ENCODE assay signal across 8 cellular contexts in genomic region chr12:57240069-57240921, GRCh38. TPM values are rescaled to one million over a fixed set of nuclear protein-coding genes. Genes with fewer than 3 reads are reported as not detected.
DNase-seq lines count a peak whose midpoint lies in the region; ATAC-seq and TF ChIP-seq lines count a peak whose summit lies in the region.

No MANE protein-coding gene starts in this region.

- H3K9me3 ChIP-seq in BE2C (no peaks in the 10 kb centered on the region), HAP-1 (no peaks in the 10 kb centered on the region)
- no peaks in the 10 kb centered on the region for H3K9me3 ChIP-seq in naive thymus-derived CD4-positive, alpha-beta T cell (ENCODE audit: control insufficient read depth in 2 of 3, low read length in 3 of 3)

- peaks cover 52% of the 10 kb centered on the region for H3K27me3 Mint-ChIP-seq in activated CD8-positive, alpha-beta memory T cell treated with anti-CD3 and anti-CD28 coated beads, Interleukin-2, amount 10 ng/mL, durations not matched to agents 7 days and 5 days
- H3K27me3 Mint-ChIP-seq in naive thymus-derived CD4-positive, alpha-beta T cell: peaks cover 50 to 76% (median 61%) of the 10 kb centered on the region in 5 donors

- ATAC-seq in activated CD8-positive, alpha-beta memory T cell treated with anti-CD3 and anti-CD28 coated beads, Interleukin-2, amount 10 ng/mL, durations not matched to agents 7 days and 5 days: peak; percentile 39
- ATAC-seq in naive thymus-derived CD4-positive, alpha-beta T cell: peak; percentile 72
- ATAC-seq in HG03520 (IDR thresholded peaks at IDR 0.05; ENCODE audit: unreplicated experiment): no peak

- DNase-seq in BE2C (peak; percentile 59), HAP-1 (ENCODE audit: low spot score in 2 of 2) (peak; percentile 56 to 75), NCI-H69 (lab: John Stamatoyannopoulos, UW) (peak; percentile 94), epithelial cell of prostate (ENCODE audit: low read depth, low spot score) (no peak), substantia nigra (lab: John Stamatoyannopoulos, UW) (peak in 15 of 49 donors; percentile 20 to 87 (median 40))
- DNase-seq in activated CD8-positive, alpha-beta memory T cell treated with anti-CD3 and anti-CD28 coated beads, Interleukin-2, amount 10 ng/mL, durations not matched to agents 7 days and 5 days: peak; percentile 77
- peak; percentile 58 to 82 (median 75) for DNase-seq in naive thymus-derived CD4-positive, alpha-beta T cell

- H3K4me1 Mint-ChIP-seq in activated CD8-positive, alpha-beta memory T cell treated with anti-CD3 and anti-CD28 coated beads, Interleukin-2, amount 10 ng/mL, durations not matched to agents 7 days and 5 days: peaks cover 49% of the 10 kb centered on the region
- peaks cover 54 to 79% (median 62%) of the 10 kb centered on the region in 7 donors for H3K4me1 Mint-ChIP-seq in naive thymus-derived CD4-positive, alpha-beta T cell

- H3K27me3 ChIP-seq in BE2C: peaks cover 84% of the 10 kb centered on the region
- no peaks in the 10 kb centered on the region for H3K27me3 ChIP-seq in HAP-1 (ENCODE audit: low read depth)
- peaks cover 7 to 18% of the 10 kb centered on the region in 2 donors for H3K27me3 ChIP-seq in naive thymus-derived CD4-positive, alpha-beta T cell (ENCODE audit: control insufficient read depth in 2 of 2, insufficient read depth in 2 of 2, low read length in 2 of 2)

- H3K4me1 ChIP-seq in BE2C (peaks cover 26% of the 10 kb centered on the region), HAP-1 (peaks cover 22% of the 10 kb centered on the region)
- H3K4me1 ChIP-seq in naive thymus-derived CD4-positive, alpha-beta T cell (ENCODE audit: control insufficient read depth in 2 of 2, insufficient read depth in 2 of 2, low read length in 2 of 2): peaks cover 45 to 71% of the 10 kb centered on the region in 2 donors

- POLR2A ChIA-PET in naive thymus-derived CD4-positive, alpha-beta T cell (lab: Charles Lee): interaction anchor here (0.6 to 7.7 kb wide), 3 partner anchors 13 to 217 kb away, joined by 3 to 79 read pairs (median 23); partner anchors contain the start of gene SHMT2

- intact Hi-C loops in naive thymus-derived CD4-positive, alpha-beta T cell (cut with micrococcal nuclease): loop anchor here (5.0 to 10.0 kb wide), 6 partner anchors 128 to 385 kb away; partner anchors contain the start of genes NAB2 (in 1 of the 2), NEMP1 (in 1 of the 2), STAT6 (in 1 of the 2) and ZBTB39 (in 1 of the 2)

- peak overlapping the region; percentile 84 for H3K4me3 Mint-ChIP-seq in activated CD8-positive, alpha-beta memory T cell treated with anti-CD3 and anti-CD28 coated beads, Interleukin-2, amount 10 ng/mL, durations not matched to agents 7 days and 5 days
- peak overlapping the region; percentile 87 to 99 (median 95) for H3K4me3 Mint-ChIP-seq in naive thymus-derived CD4-positive, alpha-beta T cell

- H3K27ac Mint-ChIP-seq in activated CD8-positive, alpha-beta memory T cell treated with anti-CD3 and anti-CD28 coated beads, Interleukin-2, amount 10 ng/mL, durations not matched to agents 7 days and 5 days: peak overlapping the region; percentile 79
- peak overlapping the region; percentile 58 to 96 (median 89) for H3K27ac Mint-ChIP-seq in naive thymus-derived CD4-positive, alpha-beta T cell

- H3K27ac ChIP-seq in epithelial cell of prostate: peak overlapping the region; percentile 79
- peak overlapping the region; percentile 63 for H3K27ac ChIP-seq in naive thymus-derived CD4-positive, alpha-beta T cell (ENCODE audit: low read depth, low read length)
- H3K27ac ChIP-seq in substantia nigra (ENCODE audit: low read depth, low read length, poor library complexity, severe bottlenecking): peak overlapping the region; percentile 21

- H3K36me3 Mint-ChIP-seq in activated CD8-positive, alpha-beta memory T cell treated with anti-CD3 and anti-CD28 coated beads, Interleukin-2, amount 10 ng/mL, durations not matched to agents 7 days and 5 days: no peaks in the 10 kb centered on the region
- no peaks in the 10 kb centered on the region for H3K36me3 Mint-ChIP-seq in naive thymus-derived CD4-positive, alpha-beta T cell

- H3K36me3 ChIP-seq in BE2C (no peaks in the 10 kb centered on the region), HAP-1 (replicated peaks) (peaks cover 5% of the 10 kb centered on the region)
- H3K36me3 ChIP-seq in naive thymus-derived CD4-positive, alpha-beta T cell (ENCODE audit: control insufficient read depth in 2 of 3, insufficient read depth in 3 of 3, low read length in 3 of 3): peaks cover 0 to 1% (median 0%) of the 10 kb centered on the region in 3 experiments

- H3K9me3 Mint-ChIP-seq in activated CD8-positive, alpha-beta memory T cell treated with anti-CD3 and anti-CD28 coated beads, Interleukin-2, amount 10 ng/mL, durations not matched to agents 7 days and 5 days (ENCODE audit: low read depth): no peaks in the 10 kb centered on the region
- no peaks in the 10 kb centered on the region for H3K9me3 Mint-ChIP-seq in naive thymus-derived CD4-positive, alpha-beta T cell

- no peak for TF ChIP-seq CTCF in BE2C (IDR thresholded peaks at IDR 0.05; ENCODE audit: low read depth, low read length)

- H3K4me3 ChIP-seq in BE2C (ENCODE audit: low read depth, low read length) (peak overlapping the region; percentile 63), HAP-1 (peak overlapping the region; percentile 54)
- H3K4me3 ChIP-seq in naive thymus-derived CD4-positive, alpha-beta T cell (ENCODE audit: low read length): peak overlapping the region; percentile 80

- in situ Hi-C loops in HAP-1 (cut with MboI; ENCODE audit: low sequenced_read_pairs): no loop called here

- CTCF ChIA-PET in activated CD8-positive, alpha-beta memory T cell treated with anti-CD3 and anti-CD28 coated beads, Interleukin-2, amount 10 ng/mL, durations not matched to agents 7 days and 5 days (lab: Charles Lee): interaction anchor here (0.6 to 19.2 kb wide), 13 partner anchors 11 to 604 kb away, joined by 3 to 647 read pairs (median 17); partner anchors contain the start of genes GLI1, INHBE, LRP1 and NXPH4
- CTCF ChIA-PET in naive thymus-derived CD4-positive, alpha-beta T cell (lab: Charles Lee): interaction anchor here (0.6 to 11.8 kb wide), 7 partner anchors 13 to 601 kb away, joined by 3 to 156 read pairs (median 3); partner anchors contain the start of genes NXPH4 and SHMT2

RNA-seq across cellular contexts. Expression of gene STAC3, which starts 10.7 kb away (rescaled TPM):
- polyA plus RNA-seq in BE2C (2012; ENCODE audit: insufficient read depth, insufficient read length, low read depth): 7.5 TPM
- 10 to 100 TPM in 1 of 2 experiments, 1 to 10 TPM in 1; 5.4 to 10.0 TPM for total RNA-seq in activated CD8-positive, alpha-beta memory T cell treated with anti-CD3 and anti-CD28 coated beads, Interleukin-2, amount 10 ng/mL, durations not matched to agents 7 days and 5 days
- 1 to 10 TPM; 2.5 to 7.3 (median 5.6) TPM for total RNA-seq in naive thymus-derived CD4-positive, alpha-beta T cell
- not detected for polyA plus RNA-seq in naive thymus-derived CD4-positive, alpha-beta T cell

RNA-seq across cellular contexts. Expression of gene SHMT2, which starts 10.8 kb away (rescaled TPM):
- 1,102 TPM for polyA plus RNA-seq in BE2C (2012; ENCODE audit: insufficient read depth, insufficient read length, low read depth)
- total RNA-seq in activated CD8-positive, alpha-beta memory T cell treated with anti-CD3 and anti-CD28 coated beads, Interleukin-2, amount 10 ng/mL, durations not matched to agents 7 days and 5 days: 100 to 1,000 TPM; 194 to 357 TPM
- total RNA-seq in naive thymus-derived CD4-positive, alpha-beta T cell: 100 to 1,000 TPM in 1 of 5 experiments, 10 to 100 TPM in 4; 21.7 to 175 (median 36.1) TPM
- 10 to 100 TPM; 29.7 to 40.4 TPM for polyA plus RNA-seq in naive thymus-derived CD4-positive, alpha-beta T cell

RNA-seq across cellular contexts. Expression of gene NXPH4, which starts 23.7 kb away (rescaled TPM):
- 47.6 TPM for polyA plus RNA-seq in BE2C (2012; ENCODE audit: insufficient read depth, insufficient read length, low read depth)
- total RNA-seq in activated CD8-positive, alpha-beta memory T cell treated with anti-CD3 and anti-CD28 coated beads, Interleukin-2, amount 10 ng/mL, durations not matched to agents 7 days and 5 days: under 1 TPM; 0.58 to 0.68 TPM
- total RNA-seq in naive thymus-derived CD4-positive, alpha-beta T cell: under 1 TPM in 1 of 5 experiments, not detected in 4; 0.31 TPM
- not detected for polyA plus RNA-seq in naive thymus-derived CD4-positive, alpha-beta T cell

Comparison
In these comparisons a context has a peak if more than half of its experiments do, and no peak if none do; other contexts are left out.
1. H3K27ac ChIP-seq: peak in every context shown above with its lines; median percentile 79 in epithelial cell of prostate; 63 in naive thymus-derived CD4-positive, alpha-beta T cell; 21 in substantia nigra.